ENCODE assay signal across 14 cellular contexts in the genomic region with DNA sequence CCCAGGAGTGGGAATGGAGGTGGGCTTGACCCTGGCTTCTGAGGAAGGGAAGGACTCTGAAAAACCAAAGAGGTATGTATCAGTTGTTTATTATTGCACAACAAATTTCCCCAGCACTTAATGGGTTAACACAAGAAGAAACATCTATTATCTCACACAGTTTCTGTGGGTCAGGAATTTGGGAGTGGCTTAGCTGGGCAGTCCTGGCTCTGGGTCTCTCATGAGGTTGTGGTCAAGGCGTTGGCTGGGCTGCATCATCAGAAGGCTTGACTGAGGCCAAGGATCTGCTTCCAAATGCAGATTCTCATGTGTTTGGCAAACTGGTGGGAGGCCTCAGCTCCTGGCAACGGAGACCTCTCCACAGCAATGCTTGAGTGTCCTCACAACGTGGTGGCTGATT. TPM values are rescaled to one million over a fixed set of nuclear protein-coding genes. Genes with fewer than 3 reads are reported as not detected.
DNase-seq lines count a peak whose midpoint lies in the region; ATAC-seq lines count a peak whose summit lies in the region.
"Had no signal": no experiment of that assay in that cellular context is flagged by ENCODE, and none has a peak within 500 bp of the region (broad histone marks: within the 10 kb centered on the region; RNA-seq: fewer than 3 reads in every experiment).

No MANE protein-coding gene starts in this region.

- peak; percentile 17 for ATAC-seq in esophagus mucosa
- ATAC-seq in GM21515 (IDR thresholded peaks at IDR 0.05; ENCODE audit: unreplicated experiment) = no peak
- ATAC-seq in HG03139 (IDR thresholded peaks at IDR 0.05; ENCODE audit: unreplicated experiment) = no peak

- peak; percentile 64 for DNase-seq in GM04503 (ENCODE audit: low read depth)
- peak; percentile 87 for DNase-seq in RPMI7951 (ENCODE audit: low read depth)
- peak; percentile 45 for DNase-seq in renal cortical epithelial cell (ENCODE audit: low read depth)
- no peak for DNase-seq in mesenteric fat pad (ENCODE audit: low spot score)
- DNase-seq in OCI-M2 (lab: John Stamatoyannopoulos, UW; ENCODE audit: unreplicated experiment) = no peak
- DNase-seq: activated B cell treated with CpG ODN at 0.5 μM for 24 hours; activated T-cell treated with anti-CD3 and anti-CD28 coated beads, Interleukin-2, amount 50 U/mL, for 1 hour; anterior cingulate cortex; NCI-H1436; NCI-H526 treated with DMSO at 0.1 percent for 48 hours; SIG-M5 had no signal

RNA-seq across cellular contexts. Expression of gene SMIM38, which starts 17.5 kb away (rescaled TPM):
- not detected in 2 replicates for total RNA-seq in RPMI7951 (2014; rRNA removed; shearing (Covaris generic))
- 0.16 TPM for total RNA-seq in esophagus mucosa
- total RNA-seq in renal cortical epithelial cell = 0.05 TPM in 1 of 2 replicates, not detected in the other
- 0.29 TPM for total RNA-seq in mesenteric fat pad

Comparison
In these comparisons a context has a peak if more than half of its experiments do, and no peak if none do; other contexts are left out.
1. DNase-seq: peak in GM04503 (single experiment), RPMI7951 (single experiment) and renal cortical epithelial cell (single experiment); none in mesenteric fat pad (single experiment) and OCI-M2 (single experiment).